ENCODE assay signal across 8 cellular contexts in genomic region chr14:61342486-61342885, GRCh38. TPM values are rescaled to one million over a fixed set of nuclear protein-coding genes. Genes with fewer than 3 reads are reported as not detected.
DNase-seq lines count a peak whose midpoint lies in the region; ATAC-seq lines count a peak whose summit lies in the region.

No MANE protein-coding gene starts in this region.

- peak; percentile 68 for ATAC-seq in HG03175 (IDR thresholded peaks at IDR 0.05; ENCODE audit: unreplicated experiment)
- peak; percentile 41 for ATAC-seq in left ventricle myocardium superior
- no peak for ATAC-seq in HG03159 (IDR thresholded peaks at IDR 0.05; ENCODE audit: unreplicated experiment)

- intact Hi-C loops in left ventricle myocardium superior (cut with micrococcal nuclease) = no loop called here

- peak; percentile 85 for DNase-seq in activated CD8-positive, alpha-beta memory T cell treated with anti-CD3 and anti-CD28 coated beads, Interleukin-2, amount 50 U/mL, for 1 hour (ENCODE audit: extremely low read depth)
- DNase-seq in left ventricle myocardium superior (no peak), HuH-7.5 (ENCODE audit: low spot score) (no peak), COLO668 (lab: John Stamatoyannopoulos, UW; ENCODE audit: unreplicated experiment) (no peak), AG08395 (ENCODE audit: low spot score) (no peak)
- DNase-seq in stimulated activated CD8-positive, alpha-beta memory T cell treated with anti-CD3 and anti-CD28 coated beads, Interleukin-4, amount 100 ng/mL, for 24 hours (ENCODE audit: low read depth) = peak; percentile 73

RNA-seq across cellular contexts. Expression of gene PRKCH, which starts 21.1 kb away (rescaled TPM):
- total RNA-seq in left ventricle myocardium superior = 15.9 TPM

Comparison
In these comparisons a context has a peak if more than half of its experiments do, and no peak if none do; other contexts are left out.
1. DNase-seq: peak in activated CD8-positive, alpha-beta memory T cell treated with anti-CD3 and anti-CD28 coated beads, Interleukin-2, amount 50 U/mL, for 1 hour (single experiment) and stimulated activated CD8-positive, alpha-beta memory T cell treated with anti-CD3 and anti-CD28 coated beads, Interleukin-4, amount 100 ng/mL, for 24 hours (single experiment); none in left ventricle myocardium superior (single experiment), HuH-7.5 (single experiment), COLO668 (single experiment) and AG08395 (single experiment).